ENCODE assay signal across 11 cellular contexts in the genomic region with DNA sequence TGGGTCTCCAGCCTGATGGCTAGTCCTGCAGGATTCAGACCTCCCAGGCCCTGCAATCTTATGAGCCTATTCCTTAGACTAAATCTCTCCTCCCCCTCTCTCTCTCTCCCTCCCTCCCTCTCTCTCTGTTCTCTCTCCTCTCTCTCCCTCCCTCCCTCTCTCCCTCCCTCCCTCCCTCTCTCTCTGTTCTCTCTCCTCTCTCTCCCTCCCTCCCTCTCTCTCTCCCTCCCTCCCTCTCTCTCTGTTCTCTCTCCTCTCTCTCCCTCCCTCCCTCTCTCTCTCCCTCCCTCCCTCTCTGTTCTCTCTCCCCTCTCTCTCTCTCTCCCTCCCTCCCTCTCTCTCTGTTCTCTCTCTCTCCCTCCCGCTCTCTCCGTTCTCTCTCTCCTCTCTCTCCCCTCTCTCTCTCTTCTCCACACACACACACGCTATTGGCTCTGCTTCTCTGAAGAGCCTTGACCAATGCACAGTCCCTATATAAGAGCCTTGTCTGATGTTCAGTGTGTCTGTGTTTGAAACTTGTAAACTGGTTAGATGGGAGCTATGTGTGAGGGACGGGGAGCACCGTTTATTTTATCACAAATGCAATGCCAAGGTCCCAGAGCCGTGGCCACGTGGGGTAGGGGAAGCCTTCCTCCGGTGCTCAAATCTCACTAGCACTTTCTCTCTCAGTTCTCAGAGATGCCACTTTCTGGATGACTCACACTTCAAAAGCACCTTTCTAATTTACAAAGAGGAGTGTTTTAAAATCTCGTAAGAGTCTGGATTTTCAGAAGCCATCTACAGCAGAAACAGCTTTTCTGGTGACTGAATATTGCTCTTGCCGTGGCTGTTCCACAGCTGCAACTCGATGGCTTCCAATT. TPM values are rescaled to one million over a fixed set of nuclear protein-coding genes. Genes with fewer than 3 reads are reported as not detected.
DNase-seq lines count a peak whose midpoint lies in the region; ATAC-seq and TF ChIP-seq lines count a peak whose summit lies in the region.
"Had no signal": no experiment of that assay in that cellular context is flagged by ENCODE, and none has a peak within 500 bp of the region (broad histone marks: within the 10 kb centered on the region; RNA-seq: fewer than 3 reads in every experiment).

No MANE protein-coding gene starts in this region.

- H3K79me1 ChIP-seq in mesenchymal stem cell (replicated peaks; ENCODE audit: low read length, poor library complexity, severe bottlenecking): peaks cover 2% of the 10 kb centered on the region

- ATAC-seq in GM19467 (IDR thresholded peaks at IDR 0.05; ENCODE audit: unreplicated experiment) (peak; percentile 89), HG03175 (IDR thresholded peaks at IDR 0.05; ENCODE audit: unreplicated experiment) (peak; percentile 95), esophagus mucosa (no peak), left lobe of liver (no peak)

- H3K36me3 ChIP-seq in mesenchymal stem cell (ENCODE audit: control insufficient read depth in 1 of 2, insufficient read depth in 2 of 2, low read depth in 1 of 2, low read length in 2 of 2): peaks cover 38 to 49% of the 10 kb centered on the region in 2 experiments

- H4K91ac ChIP-seq in mesenchymal stem cell (ENCODE audit: low read length): no peak overlapping the region

- DNase-seq in GM10266 (ENCODE audit: extremely low spot score) (peak; percentile 67), mesenchymal stem cell (no peak), left lobe of liver (ENCODE audit: low spot score) (no peak), SIG-M5 treated with dmso at 0.1 percent for 504 hours (lab: John Stamatoyannopoulos, UW; ENCODE audit: unreplicated experiment) (no peak)
- DNase-seq: Caco-2, endodermal cell had no signal

- no peak overlapping the region for H3K18ac ChIP-seq in mesenchymal stem cell (ENCODE audit: low read depth in 1 of 2, low read length in 2 of 2)

- WGBS in mesenchymal stem cell: 66% methylated on average over 9 of the region's 11 CpGs

- no peaks in the 10 kb centered on the region for H3K9me3 Mint-ChIP-seq in activated naive CD4-positive, alpha-beta T cell treated with anti-CD3 and anti-CD28 coated beads, Interleukin-2, amount 50 U/mL, for 24 hours

- H3K27me3 ChIP-seq in mesenchymal stem cell (ENCODE audit: control insufficient read depth in 1 of 2, insufficient read depth in 1 of 2, low read length in 2 of 2): no peaks in the 10 kb centered on the region

- no peak overlapping the region for H2BK15ac ChIP-seq in mesenchymal stem cell (ENCODE audit: low read depth, poor library complexity, severe bottlenecking)

- no peak overlapping the region for H3K23ac ChIP-seq in mesenchymal stem cell (ENCODE audit: low read length in 2 of 2)

- no peak overlapping the region for H2BK12ac ChIP-seq in mesenchymal stem cell (ENCODE audit: low read length in 2 of 2)

- no peak overlapping the region for H3K27ac ChIP-seq in mesenchymal stem cell (ENCODE audit: low read length, poor library complexity, severe bottlenecking)
- H3K27ac ChIP-seq: VCaP had no signal

- H3K4me2 ChIP-seq in mesenchymal stem cell (ENCODE audit: low read length, poor library complexity, severe bottlenecking): no peak overlapping the region

- no peak overlapping the region for H2AFZ ChIP-seq in mesenchymal stem cell (ENCODE audit: low read depth, low read length)

- peaks cover 1% of the 10 kb centered on the region for H3K36me3 Mint-ChIP-seq in activated naive CD4-positive, alpha-beta T cell treated with anti-CD3 and anti-CD28 coated beads, Interleukin-2, amount 50 U/mL, for 24 hours

- H3K9ac ChIP-seq in mesenchymal stem cell (ENCODE audit: low read length): no peak overlapping the region

- peaks cover 33% of the 10 kb centered on the region for H3K9me3 ChIP-seq in mesenchymal stem cell (ENCODE audit: control insufficient read depth, low read length)
- H3K9me3 ChIP-seq: Caco-2 had no signal

- no peak for TF ChIP-seq CTCF in GM10266 (IDR thresholded peaks at IDR 0.05; ENCODE audit: control insufficient read depth, insufficient read depth, low read depth, missing control alignments)

- H2AK5ac ChIP-seq in mesenchymal stem cell (ENCODE audit: low read length, severe bottlenecking): no peak overlapping the region

- peaks cover 13% of the 10 kb centered on the region for H3K4me1 Mint-ChIP-seq in activated naive CD4-positive, alpha-beta T cell treated with anti-CD3 and anti-CD28 coated beads, Interleukin-2, amount 50 U/mL, for 24 hours
- H3K4me1 Mint-ChIP-seq: endodermal cell had no signal

- H3K27ac Mint-ChIP-seq in activated naive CD4-positive, alpha-beta T cell treated with anti-CD3 and anti-CD28 coated beads, Interleukin-2, amount 50 U/mL, for 24 hours: no peak overlapping the region
- H3K27ac Mint-ChIP-seq: endodermal cell had no signal

- H4K8ac ChIP-seq in mesenchymal stem cell (ENCODE audit: low read length): no peak overlapping the region

- no peak overlapping the region for H2BK5ac ChIP-seq in mesenchymal stem cell (ENCODE audit: low read depth, low read length, poor library complexity, severe bottlenecking)

- H3K4me3 ChIP-seq in mesenchymal stem cell (ENCODE audit: insufficient read depth in 1 of 2, low read depth in 1 of 2, low read length in 2 of 2): no peak overlapping the region

- no peak overlapping the region for H2BK120ac ChIP-seq in mesenchymal stem cell (ENCODE audit: low read depth, low read length)

- H3K27me3 Mint-ChIP-seq in activated naive CD4-positive, alpha-beta T cell treated with anti-CD3 and anti-CD28 coated beads, Interleukin-2, amount 50 U/mL, for 24 hours: no peaks in the 10 kb centered on the region

- peak overlapping the region; percentile 40 for H3K4me3 Mint-ChIP-seq in activated naive CD4-positive, alpha-beta T cell treated with anti-CD3 and anti-CD28 coated beads, Interleukin-2, amount 50 U/mL, for 24 hours
- H3K4me3 Mint-ChIP-seq: endodermal cell had no signal

- peaks cover 11% of the 10 kb centered on the region for H3K4me1 ChIP-seq in mesenchymal stem cell (ENCODE audit: control insufficient read depth, insufficient read depth, low read depth, low read length)
- H3K4me1 ChIP-seq: Caco-2 had no signal

- H3K4ac ChIP-seq in mesenchymal stem cell (ENCODE audit: low read depth in 1 of 2, low read length in 2 of 2): no peak overlapping the region

- H3K14ac ChIP-seq in mesenchymal stem cell (ENCODE audit: low read length in 2 of 2): no peak overlapping the region

RNA-seq across cellular contexts. Expression of gene PRLH, which starts 9.4 kb away (rescaled TPM):
- total RNA-seq in esophagus mucosa (not detected), left lobe of liver (not detected)
- not detected for polyA plus RNA-seq in mesenchymal stem cell (2013, experiment 1 of 2)
- polyA plus RNA-seq in mesenchymal stem cell (2013, experiment 2 of 2): not detected
- total RNA-seq: Caco-2, endodermal cell had no signal

RNA-seq across cellular contexts. Expression of gene RAB17, which starts 33.5 kb away (rescaled TPM):
- total RNA-seq in esophagus mucosa: 7.8 TPM
- 0.11 TPM for polyA plus RNA-seq in mesenchymal stem cell (2013, experiment 1 of 2)
- 0.11 TPM for polyA plus RNA-seq in mesenchymal stem cell (2013, experiment 2 of 2)
- total RNA-seq in left lobe of liver: 88.5 TPM

Comparison
In these comparisons a context has a peak if more than half of its experiments do, and no peak if none do; other contexts are left out.
1. ATAC-seq: peak in GM19467 (single experiment) and HG03175 (single experiment); none in esophagus mucosa (single experiment) and left lobe of liver (single experiment).
2. RNA of gene RAB17, which starts 33.5 kb away (total RNA-seq): 88.5 TPM in left lobe of liver (single experiment); 7.8 TPM in esophagus mucosa (single experiment); every median in the first group is over 10 times any median in the second.